8 cellular contexts compared by ENCODE assay signal in the genomic region with DNA sequence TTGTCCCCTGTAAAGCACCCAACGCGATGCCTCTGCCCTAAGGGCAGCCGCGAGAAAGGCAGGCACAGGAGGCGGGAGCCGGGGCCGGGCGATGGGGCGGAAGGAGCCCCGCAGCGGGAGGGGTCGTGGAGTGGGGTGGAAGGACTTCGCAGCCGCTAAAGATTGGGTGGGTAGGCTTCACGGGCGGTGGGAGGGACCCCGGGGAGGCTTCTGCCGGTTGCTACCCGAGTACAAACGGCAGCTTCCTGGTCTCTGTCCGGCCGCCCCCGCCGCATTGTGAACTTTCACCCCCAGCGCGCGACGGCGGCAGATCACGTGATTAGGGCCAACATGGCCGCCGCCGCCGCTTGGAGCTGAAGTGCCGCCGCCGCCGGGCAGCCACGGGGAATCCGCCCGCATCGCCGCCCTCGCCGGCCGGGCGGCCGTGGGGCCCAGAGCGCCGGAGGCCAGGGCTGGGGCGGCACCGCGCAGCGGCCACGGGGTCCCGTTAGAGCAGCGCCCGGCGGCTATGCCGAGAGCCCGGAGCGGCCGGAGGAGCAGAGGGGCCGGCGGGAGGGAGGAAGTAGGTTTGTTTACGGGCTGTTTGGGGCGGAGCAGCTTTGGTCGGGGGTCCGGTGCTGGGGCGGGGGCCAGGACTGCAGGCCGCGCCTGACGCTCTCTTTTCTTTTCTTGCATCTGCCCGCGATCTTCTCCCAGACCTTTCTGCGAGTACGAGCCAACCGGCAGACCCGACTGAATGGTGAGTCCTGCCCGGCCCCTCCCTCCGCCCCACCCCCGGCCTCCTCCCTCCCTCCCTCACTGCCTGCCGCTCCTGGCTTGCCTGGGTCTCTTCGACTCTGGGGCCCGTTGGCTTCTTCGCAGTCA. TPM values are rescaled to one million over a fixed set of nuclear protein-coding genes. Genes with fewer than 3 reads are reported as not detected.
A peak's percentile ranks its signal among the peaks of the same experiment; 100 is the strongest.
DNase-seq lines count a peak whose midpoint lies in the region; ATAC-seq and TF ChIP-seq lines count a peak whose summit lies in the region.

No MANE protein-coding gene starts in this region.

- ATAC-seq in HG02610 (IDR thresholded peaks at IDR 0.05; ENCODE audit: unreplicated experiment) = peak; percentile 60
- peak; percentile 88 for ATAC-seq in left ventricle myocardium superior

- intact Hi-C loops in left ventricle myocardium superior (cut with micrococcal nuclease) = no loop called here

- H3K4me1 ChIP-seq in urinary bladder (ENCODE audit: insufficient read depth) = no peaks in the 10 kb centered on the region

- peaks cover 9% of the 10 kb centered on the region for H3K36me3 ChIP-seq in urinary bladder (ENCODE audit: insufficient read depth)

- H3K4me3 ChIP-seq in urinary bladder (ENCODE audit: low read depth, low read length) = peak overlapping the region; percentile 68

- no peak for TF ChIP-seq CTCF in GM10266 (IDR thresholded peaks at IDR 0.05; ENCODE audit: control insufficient read depth, insufficient read depth, low read depth, missing control alignments)

- under 1% methylated on average over 86 of the region's 86 CpGs for WGBS in urinary bladder

- DNase-seq in GM10266 (ENCODE audit: extremely low spot score) (peak; percentile 97), NCI-H128 (lab: John Stamatoyannopoulos, UW; ENCODE audit: unreplicated experiment) (peak; percentile 72), T-helper 1 cell (peak; percentile 75 to 91 (median 84)), amniotic stem cell (lab: John Stamatoyannopoulos, UW) (peak; percentile 77), left ventricle myocardium superior (peak; percentile 95), pulmonary artery endothelial cell (ENCODE audit: low read depth, low spot score) (peak; percentile 53)

- peak overlapping the region; percentile 95 for H3K27ac ChIP-seq in urinary bladder (ENCODE audit: low read depth)

RNA-seq across cellular contexts. Expression of a gene that starts 42.4 kb away (rescaled TPM):
- total RNA-seq in left ventricle myocardium superior (9.1 TPM), pulmonary artery endothelial cell (1.5 and 2.1 TPM in 2 replicates), urinary bladder (2.4 TPM)
- polyA plus RNA-seq in urinary bladder = 13.2 TPM

RNA-seq across cellular contexts. Expression of a gene that starts 42.6 kb away (rescaled TPM):
- total RNA-seq in left ventricle myocardium superior = 0.92 TPM
- not detected in 2 replicates for total RNA-seq in pulmonary artery endothelial cell
- 1.4 TPM for total RNA-seq in urinary bladder
- polyA plus RNA-seq in urinary bladder = 3.5 TPM

Comparison
In these comparisons a context has a peak if more than half of its experiments do, and no peak if none do; other contexts are left out.
1. Peak in every context shown above with its lines: DNase-seq, ATAC-seq, H3K4me3 ChIP-seq and H3K27ac ChIP-seq.